ENCODE assay signal across 10 cellular contexts in the genomic region with DNA sequence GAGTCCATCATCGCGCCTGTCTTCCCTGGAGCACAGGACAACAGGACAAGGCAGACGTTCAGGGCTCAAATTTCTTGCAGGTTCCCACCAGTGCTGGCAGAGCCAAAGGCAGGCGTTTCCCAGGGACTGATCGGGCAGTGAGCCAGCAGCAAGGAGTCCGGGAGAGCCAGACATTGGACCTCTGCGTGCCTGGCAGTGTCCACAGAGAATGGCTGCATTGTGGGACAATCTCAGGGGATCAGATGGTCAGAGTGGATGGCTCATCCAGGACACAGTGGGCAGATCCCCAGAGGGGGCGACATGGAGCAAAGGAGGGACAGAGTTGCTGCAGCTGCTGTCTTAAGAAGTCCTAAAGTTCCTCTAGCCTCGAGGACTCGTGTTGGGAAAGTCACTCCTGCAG. TPM values are rescaled to one million over a fixed set of nuclear protein-coding genes. Genes with fewer than 3 reads are reported as not detected.
A peak's percentile ranks its signal among the peaks of the same experiment; 100 is the strongest.
DNase-seq lines count a peak whose midpoint lies in the region; ATAC-seq and TF ChIP-seq lines count a peak whose summit lies in the region.
"Had no signal": no experiment of that assay in that cellular context is flagged by ENCODE, and none has a peak within 500 bp of the region (broad histone marks: within the 10 kb centered on the region; RNA-seq: fewer than 3 reads in every experiment).

No MANE protein-coding gene starts in this region.

- DNase-seq in stimulated activated CD4-positive, alpha-beta T cell treated with anti-CD3 and anti-CD28 coated beads, Interleukin-15, amount 100 ng/mL, for 24 hours: peak; percentile 56
- no peak for DNase-seq in stimulated activated CD4-positive, alpha-beta T cell treated with anti-CD3 and anti-CD28 coated beads, Interleukin-4, amount 100 ng/mL, for 24 hours
- DNase-seq in NCI-H69 (lab: John Stamatoyannopoulos, UW) (peak; percentile 65), body of pancreas (peak; percentile 60 to 82 (median 70)), immature natural killer cell (no peak), NCI-H2171 (lab: John Stamatoyannopoulos, UW) (no peak)
- peak; percentile 66 for DNase-seq in stimulated activated CD8-positive, alpha-beta memory T cell treated with anti-CD3 and anti-CD28 coated beads, Interleukin-4, amount 100 ng/mL, for 48 hours

- H3K4me3 Mint-ChIP-seq in immature natural killer cell: peak overlapping the region in 1 of 5 donors; percentile 62

- peaks cover 0 to 6% (median 0%) of the 10 kb centered on the region in 3 donors for H3K27me3 Mint-ChIP-seq in immature natural killer cell (ENCODE audit: low read depth in 3 of 3)

- peak in 5 of 7 experiments; percentile 15 to 43 (median 31) for TF ChIP-seq CTCF in body of pancreas (IDR thresholded peaks at IDR 0.05)

- TF ChIP-seq POLR2A in body of pancreas (IDR thresholded peaks at IDR 0.05): peak in 2 of 3 donors; percentile 17 to 30

- no peaks in the 10 kb centered on the region for H3K9me3 ChIP-seq in body of pancreas
- H3K9me3 ChIP-seq: HAP-1 had no signal

- no peak overlapping the region for H3K4me3 ChIP-seq in body of pancreas
- H3K4me3 ChIP-seq: HAP-1 had no signal

- H3K27ac Mint-ChIP-seq in immature natural killer cell: peak overlapping the region in 4 of 6 donors; percentile 55 to 83 (median 74)

- no peaks in the 10 kb centered on the region for H3K27me3 ChIP-seq in body of pancreas

- intact Hi-C loops in body of pancreas (cut with DNase I): no loop called here

- peaks cover 45 to 62% of the 10 kb centered on the region in 2 donors for H3K4me1 Mint-ChIP-seq in immature natural killer cell

- peaks cover 79% of the 10 kb centered on the region for H3K4me1 ChIP-seq in body of pancreas

- no peaks in the 10 kb centered on the region for H3K9me3 Mint-ChIP-seq in immature natural killer cell

- peak overlapping the region; percentile 95 to 98 (median 96) for H3K27ac ChIP-seq in body of pancreas

- H3K36me3 Mint-ChIP-seq in immature natural killer cell: peaks cover 0 to 36% (median 8%) of the 10 kb centered on the region in 3 donors

- H3K36me3 ChIP-seq in body of pancreas (replicated peaks in 1 of 2; ENCODE audit: insufficient read depth in 1 of 2, low read depth in 2 of 2): peaks cover 7 to 13% of the 10 kb centered on the region in 2 donors

- ATAC-seq in body of pancreas (no peak), HG03520 (IDR thresholded peaks at IDR 0.05; ENCODE audit: unreplicated experiment) (no peak)

- 13 to 30% methylated on average over 7 to 9 of the region's 10 CpGs for WGBS in body of pancreas, 2 donors

RNA-seq across cellular contexts. Expression of a gene that starts 4.6 kb away (rescaled TPM):
- 100 to 1,000 TPM; 129 to 217 TPM for total RNA-seq in body of pancreas
- 10 to 100 TPM; 10.1 to 27.4 (median 11.1) TPM for polyA plus RNA-seq in immature natural killer cell

RNA-seq across cellular contexts. Expression of a gene that starts 11.4 kb away (rescaled TPM):
- 100 to 1,000 TPM; 138 to 153 TPM for total RNA-seq in body of pancreas
- polyA plus RNA-seq in immature natural killer cell: not detected
- total RNA-seq: glomerular endothelial cell had no signal

RNA-seq across cellular contexts. Expression of a gene that starts 46.5 kb away (rescaled TPM):
- 10 to 100 TPM; 34.2 to 52.4 TPM for total RNA-seq in body of pancreas
- 100 to 1,000 TPM in 1 of 3 donors, 10 to 100 TPM in 2; 62.0 to 106 (median 72.0) TPM for polyA plus RNA-seq in immature natural killer cell

Comparison
In these comparisons a context has a peak if more than half of its experiments do, and no peak if none do; other contexts are left out.
1. DNase-seq: peak in stimulated activated CD4-positive, alpha-beta T cell treated with anti-CD3 and anti-CD28 coated beads, Interleukin-15, amount 100 ng/mL, for 24 hours (single experiment), NCI-H69 (single experiment), body of pancreas (4 of 4) and stimulated activated CD8-positive, alpha-beta memory T cell treated with anti-CD3 and anti-CD28 coated beads, Interleukin-4, amount 100 ng/mL, for 48 hours (single experiment); none in stimulated activated CD4-positive, alpha-beta T cell treated with anti-CD3 and anti-CD28 coated beads, Interleukin-4, amount 100 ng/mL, for 24 hours (single experiment), immature natural killer cell (0 of 3) and NCI-H2171 (single experiment).